Comparison of ENCODE assay signal across 10 cellular contexts in the genomic region with DNA sequence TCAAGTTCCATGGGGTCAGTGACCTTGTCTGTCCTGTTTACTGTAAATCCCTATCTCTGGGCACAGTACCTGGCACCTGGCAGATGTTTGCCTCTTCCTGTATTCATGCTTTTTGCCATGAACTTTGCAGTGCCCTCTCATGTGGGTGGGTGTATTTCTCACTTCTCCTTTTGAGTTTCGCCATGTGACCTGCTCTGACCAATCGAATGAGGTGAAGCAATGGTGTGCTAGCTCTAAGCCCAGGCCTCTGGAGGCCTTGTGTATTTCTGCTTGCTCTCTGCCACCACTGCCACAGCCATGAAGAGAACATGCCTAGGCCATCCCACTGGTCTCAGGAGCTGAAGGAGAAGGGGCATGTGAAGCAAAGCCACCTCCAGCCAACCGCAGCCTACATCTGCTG.
A peak's percentile ranks its signal among the peaks of the same experiment; 100 is the strongest.
DNase-seq lines count a peak whose midpoint lies in the region; ATAC-seq, FAIRE-seq and TF ChIP-seq lines count a peak whose summit lies in the region.
"Had no signal": no experiment of that assay in that cellular context is flagged by ENCODE, and none has a peak within 500 bp of the region (broad histone marks: within the 10 kb centered on the region; RNA-seq: fewer than 3 reads in every experiment).

No MANE protein-coding gene starts in this region.

- intact Hi-C loops in MCF 10A (cut with micrococcal nuclease) (no loop called here), HepG2 (cut with micrococcal nuclease; ENCODE audit: unreplicated experiment) (no loop called here)

- FAIRE-seq in H1 (lab: Jason Lieb, UNC) (no peak), HepG2 (lab: Jason Lieb, UNC) (no peak)

- no peak overlapping the region for H2AFZ ChIP-seq in H1 (ENCODE audit: low read length)
- no peak overlapping the region for H2AFZ ChIP-seq in HepG2 (ENCODE audit: low read length)

- peaks cover 16% of the 10 kb centered on the region for H3K27me3 Mint-ChIP-seq in MCF 10A (ENCODE audit: insufficient read depth, unreplicated experiment)

- no peak for TF ChIP-seq RAD21 in H1 (IDR thresholded peaks at IDR 0.05 in 1 of 2, conservative IDR thresholded peaks at IDR 0.05 in 1 of 2; ENCODE audit: low read depth in 2 of 2, low read length in 2 of 2)
- TF ChIP-seq RAD21 in HepG2 (CRISPR knock-in tag; IDR thresholded peaks at IDR 0.05), result no peak

- H3K4me3 ChIP-seq in H1 (ENCODE audit: extremely low read depth in 1 of 4, insufficient read depth in 2 of 4, low read depth in 3 of 4, low read length in 4 of 4) (no peak overlapping the region), HepG2 (replicated peaks in 1 of 3; ENCODE audit: insufficient read depth in 1 of 3, low read depth in 2 of 3, low read length in 3 of 3) (no peak overlapping the region), tibial nerve (no peak overlapping the region)

- H3K9me3 Mint-ChIP-seq in MCF 10A (ENCODE audit: unreplicated experiment), result no peaks in the 10 kb centered on the region

- H3K27ac Mint-ChIP-seq in MCF 10A (ENCODE audit: low read depth, unreplicated experiment), result no peak overlapping the region
- H3K27ac Mint-ChIP-seq: activated naive CD8-positive, alpha-beta T cell had no signal

- H3K4me2 ChIP-seq in H1 (ENCODE audit: insufficient read depth in 1 of 2, low read depth in 2 of 2, low read length in 2 of 2) (no peak overlapping the region), HepG2 (ENCODE audit: low read depth, low read length) (no peak overlapping the region)

- H3K79me1 ChIP-seq in H1 (ENCODE audit: low read depth, low read length), result no peaks in the 10 kb centered on the region

- no peak overlapping the region for H2BK5ac ChIP-seq in H1 (ENCODE audit: low read depth, low read length)

- in situ Hi-C loops in HepG2 (cut with HindIII; ENCODE audit: extremely low pct_ligation_motif_present, low pct_unique_long_range_greater_than_20kb), result no loop called here

- no peak overlapping the region for H2AK5ac ChIP-seq in H1 (ENCODE audit: low read depth, low read length)

- H3K27ac ChIP-seq in H1 (ENCODE audit: low read depth, low read length) (no peak overlapping the region), HepG2 (ENCODE audit: extremely low read length, insufficient read depth, low read length) (no peak overlapping the region), tibial nerve (peak overlapping the region in 1 of 4 donors; percentile 56)

- H3K56ac ChIP-seq in H1 (replicated peaks; ENCODE audit: insufficient read length, low read depth, low read length), result no peak overlapping the region

- H3K36me3 ChIP-seq in H1 (ENCODE audit: control insufficient read depth in 2 of 4, insufficient read depth in 4 of 4, low read length in 3 of 4) (no peaks in the 10 kb centered on the region), HepG2 (replicated peaks in 1 of 2; ENCODE audit: control insufficient read depth in 1 of 2, insufficient read depth in 2 of 2, low read length in 2 of 2) (no peaks in the 10 kb centered on the region), tibial nerve (no peaks in the 10 kb centered on the region)

- TF ChIP-seq CTCF in H1 (IDR thresholded peaks at IDR 0.05; ENCODE audit: control extremely low read depth in 1 of 3, insufficient read depth in 1 of 3, low read depth in 1 of 3, low read length in 3 of 3) (no peak), MCF 10A (IDR thresholded peaks at IDR 0.05; ENCODE audit: unreplicated experiment) (no peak), HepG2 (CRISPR knock-in tag; IDR thresholded peaks at IDR 0.05) (no peak), tibial nerve (IDR thresholded peaks at IDR 0.05) (no peak)

- DNase-seq in H1 (ENCODE audit: low read depth in 1 of 2, low spot score in 2 of 2) (no peak), MCF 10A (ENCODE audit: unreplicated experiment) (no peak), HepG2 (ENCODE audit: low spot score) (no peak), HuH-7 (ENCODE audit: low spot score) (no peak), tibial nerve (ENCODE audit: low spot score in 2 of 2) (no peak)
- DNase-seq: NCI-H82 had no signal

- H4K20me1 ChIP-seq in H1 (replicated peaks in 1 of 2; ENCODE audit: control insufficient read depth in 1 of 2, insufficient read depth in 2 of 2, low read length in 2 of 2) (no peaks in the 10 kb centered on the region), HepG2 (ENCODE audit: insufficient read depth, low read length) (no peaks in the 10 kb centered on the region)

- H2BK12ac ChIP-seq in H1 (ENCODE audit: low read depth, low read length), result peak overlapping the region; percentile 39; the same call in 1 of the 2 replicates

- no peak overlapping the region for H3K14ac ChIP-seq in H1 (ENCODE audit: insufficient read length)

- no peak overlapping the region for H4K5ac ChIP-seq in H1 (ENCODE audit: insufficient read length, low read depth, low read length)

- no peak for TF ChIP-seq EP300 in H1 (IDR thresholded peaks at IDR 0.05; ENCODE audit: borderline replicate concordance in 1 of 2, low read depth in 2 of 2, low read length in 2 of 2)
- no peak for TF ChIP-seq EP300 in HepG2 (IDR thresholded peaks at IDR 0.05; ENCODE audit: low read depth in 2 of 2, low read length in 2 of 2)
- TF ChIP-seq EP300 in HepG2 (CRISPR knock-in tag; IDR thresholded peaks at IDR 0.05; ENCODE audit: borderline replicate concordance), result no peak
- no peak for TF ChIP-seq EP300 in tibial nerve (IDR thresholded peaks at IDR 0.05)

- H4K8ac ChIP-seq in H1 (ENCODE audit: extremely low read depth, insufficient read depth, low read length), result no peak overlapping the region

- H3K9ac ChIP-seq in H1 (replicated peaks in 1 of 4; ENCODE audit: extremely low read depth in 1 of 4, low read depth in 3 of 4, low read length in 3 of 4), result no peak overlapping the region
- H3K9ac ChIP-seq in HepG2 (ENCODE audit: insufficient read depth, low read depth, low read length), result no peak overlapping the region

- no peak overlapping the region for H3K18ac ChIP-seq in H1 (ENCODE audit: extremely low read depth, low read length)

- H3K4me1 Mint-ChIP-seq in MCF 10A (ENCODE audit: insufficient read depth, unreplicated experiment), result no peaks in the 10 kb centered on the region

- H3K36me3 Mint-ChIP-seq in MCF 10A (ENCODE audit: insufficient read depth, unreplicated experiment), result no peaks in the 10 kb centered on the region
- H3K36me3 Mint-ChIP-seq: activated naive CD8-positive, alpha-beta T cell had no signal

- TF ChIP-seq POLR2A in GM18526 (IDR thresholded peaks at IDR 0.05; ENCODE audit: extremely low read depth, insufficient read length) (peak; percentile 66), H1 (IDR thresholded peaks at IDR 0.05; ENCODE audit: control extremely low read depth in 1 of 2, low read depth in 2 of 2, low read length in 2 of 2) (no peak), HepG2 (IDR thresholded peaks at IDR 0.05; ENCODE audit: insufficient read depth in 1 of 2, low read depth in 2 of 2, low read length in 2 of 2) (no peak), tibial nerve (IDR thresholded peaks at IDR 0.05) (no peak)

- H3K9me3 ChIP-seq in H1 (ENCODE audit: insufficient read depth in 2 of 2, low read depth in 1 of 2, low read length in 1 of 2) (no peaks in the 10 kb centered on the region), HepG2 (ENCODE audit: low read length) (no peaks in the 10 kb centered on the region), tibial nerve (no peaks in the 10 kb centered on the region)

- ATAC-seq in GM21526 (IDR thresholded peaks at IDR 0.05; ENCODE audit: low FRiP score, unreplicated experiment), result peak; percentile 94
- peak; percentile 85 for ATAC-seq in HG03457 (IDR thresholded peaks at IDR 0.05; ENCODE audit: unreplicated experiment)
- ATAC-seq in HepG2, result no peak

- WGBS in H1 (ENCODE audit: extremely low coverage in 1 of 2, insufficient coverage in 1 of 2, insufficient read length in 1 of 2, insufficient replicate concordance in 2 of 2, low coverage in 1 of 2, low lambda C conversion rate in 2 of 2, missing lambda C conversion rate in 1 of 2), 2 experiments, result 67% methylated on average over 3 of the region's 3 CpGs; no CpG with 5 or more reads in 1 of the 2 experiments
- 50% methylated on average over 3 of the region's 3 CpGs for WGBS in HepG2 (ENCODE audit: low lambda C conversion rate)
- WGBS in tibial nerve, 2 donors, result 83 to 93% methylated on average over 3 of the region's 3 CpGs

- H3K4me1 ChIP-seq in H1 (replicated peaks in 1 of 4; ENCODE audit: control insufficient read depth in 3 of 4, insufficient read depth in 4 of 4, low read length in 3 of 4) (peaks cover 0 to 2% (median 0%) of the 10 kb centered on the region in 4 experiments; a peak in 2 of 7 replicates), HepG2 (ENCODE audit: insufficient read depth, low read length) (no peaks in the 10 kb centered on the region), tibial nerve (no peaks in the 10 kb centered on the region)

- no peak overlapping the region for H3K23ac ChIP-seq in H1 (ENCODE audit: insufficient read length)

- CTCF ChIA-PET in H1 (lab: Charles Lee; ENCODE audit: partially characterized antibody), result interaction anchor here (0.9 to 1.2 kb wide), 3 partner anchors 12 to 34 kb away, joined by 3 to 5 read pairs (median 4); no protein-coding TSS in a partner anchor
- CTCF ChIA-PET in MCF 10A (lab: Yijun Ruan, JAX), result no interaction called here
- CTCF ChIA-PET in HepG2 (lab: Yijun Ruan, JAX; ENCODE audit: low intra/inter-chr PET ratio, low total read pairs), result no interaction called here

- POLR2A ChIA-PET in H1 (lab: Charles Lee; ENCODE audit: partially characterized antibody), result interaction anchor here (1.1 kb wide), 1 partner anchor 10 kb away, joined by 3 read pairs; no protein-coding TSS in a partner anchor
- POLR2A ChIA-PET in MCF 10A (lab: Yijun Ruan, JAX), result no interaction called here
- POLR2A ChIA-PET in HepG2 (lab: Yijun Ruan, JAX), result no interaction called here

- no peak overlapping the region for H2BK20ac ChIP-seq in H1 (ENCODE audit: low read length)

- H3K27me3 ChIP-seq in H1 (replicated peaks in 1 of 4; ENCODE audit: control insufficient read depth in 3 of 4, extremely low read depth in 1 of 4, insufficient read depth in 3 of 4, low read length in 3 of 4), result no peaks in the 10 kb centered on the region
- H3K27me3 ChIP-seq in HepG2 (ENCODE audit: control insufficient read depth in 1 of 2, insufficient read depth in 2 of 2, low read length in 2 of 2), result peaks cover 0 to 16% of the 10 kb centered on the region in 2 experiments; a peak in 3 of 5 replicates
- no peaks in the 10 kb centered on the region for H3K27me3 ChIP-seq in tibial nerve

- H3K4ac ChIP-seq in H1 (replicated peaks; ENCODE audit: insufficient read length, low read depth, low read length), result no peak overlapping the region

- H2BK120ac ChIP-seq in H1 (replicated peaks; ENCODE audit: low read depth, low read length), result no peak overlapping the region

- H4K91ac ChIP-seq in H1 (replicated peaks; ENCODE audit: insufficient read length, low read length), result no peak overlapping the region

- H2BK15ac ChIP-seq in H1 (ENCODE audit: low read length), result 0 out of 2 replicates have a peak overlapping the region, but pooled peaks have one; percentile 67

- H3K79me2 ChIP-seq in H1 (ENCODE audit: control insufficient read depth in 1 of 2, insufficient read depth in 2 of 2, low read length in 2 of 2), result no peaks in the 10 kb centered on the region
- H3K79me2 ChIP-seq in HepG2 (ENCODE audit: insufficient read depth, low read length), result no peaks in the 10 kb centered on the region

- H3K4me3 Mint-ChIP-seq in MCF 10A (ENCODE audit: unreplicated experiment), result no peak overlapping the region
- H3K4me3 Mint-ChIP-seq: activated naive CD8-positive, alpha-beta T cell had no signal

- no TSS peak for BruUV-seq in MCF 10A (replicated peaks; lab: Mats Ljungman, UMichigan)
- BruUV-seq in HepG2 (replicated peaks; lab: Mats Ljungman, UMichigan), result no TSS peak

- H3K23me2 ChIP-seq in H1 (ENCODE audit: low read depth, low read length), result no peaks in the 10 kb centered on the region
